In the genomic region with DNA sequence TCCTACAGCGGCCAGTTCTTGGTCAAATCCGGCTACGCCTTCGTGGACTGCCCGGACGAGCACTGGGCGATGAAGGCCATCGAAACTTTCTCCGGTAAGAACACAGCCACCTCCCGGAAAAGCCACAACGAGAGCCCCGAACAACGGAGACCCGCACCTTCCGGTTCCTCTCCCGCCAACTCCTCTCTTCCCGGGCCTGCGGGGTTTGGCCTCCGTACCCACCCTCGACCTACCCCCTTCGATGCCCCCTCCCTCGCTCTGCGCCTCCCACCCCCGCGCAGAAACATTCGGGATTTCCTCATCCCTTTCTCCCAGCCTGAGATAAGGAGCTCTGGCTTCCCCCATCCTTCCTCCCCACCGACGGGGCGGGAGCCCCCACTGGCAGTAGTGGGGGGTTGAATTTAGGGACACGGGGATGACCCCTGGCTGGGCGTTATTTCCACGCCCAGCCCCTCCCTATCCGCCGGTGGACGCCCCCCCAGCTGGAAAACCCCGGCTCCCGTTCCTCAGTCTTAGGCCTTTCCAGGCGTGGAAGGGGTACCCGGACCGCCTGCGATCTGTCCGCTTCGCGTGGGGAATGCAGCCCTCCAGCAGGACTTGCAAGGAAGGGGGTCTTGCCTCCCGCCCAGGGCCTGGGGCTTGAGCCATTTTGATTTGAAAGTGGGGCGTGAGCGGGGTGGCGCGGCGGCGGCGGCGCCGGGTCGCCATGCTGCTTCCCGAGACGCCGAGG, we compare ENCODE assay signal across 10 cellular contexts. TPM values are rescaled to one million over a fixed set of nuclear protein-coding genes. Genes with fewer than 3 reads are reported as not detected.
DNase-seq lines count a peak whose midpoint lies in the region; ATAC-seq and TF ChIP-seq lines count a peak whose summit lies in the region.
"Had no signal": no experiment of that assay in that cellular context is flagged by ENCODE, and none has a peak within 500 bp of the region (broad histone marks: within the 10 kb centered on the region; RNA-seq: fewer than 3 reads in every experiment).

No MANE protein-coding gene starts in this region.

- H3K9me3 Mint-ChIP-seq in activated naive CD8-positive, alpha-beta T cell treated with anti-CD3 and anti-CD28 coated beads for 36 hours = peaks cover 3% of the 10 kb centered on the region

- no peak for TF ChIP-seq POLR2A in lower leg skin (IDR thresholded peaks at IDR 0.05)

- DNase-seq in AG10803 (ENCODE audit: low read depth) (peak; percentile 34), HEK293T (ENCODE audit: extremely low spot score) (no peak), lower leg skin (ENCODE audit: low spot score in 2 of 2) (no peak), ecto neural progenitor cell (ENCODE audit: low spot score) (no peak), NK-92 (lab: John Stamatoyannopoulos, UW; ENCODE audit: unreplicated experiment) (no peak)
- no peak for DNase-seq in activated naive CD8-positive, alpha-beta T cell treated with anti-CD3 and anti-CD28 coated beads for 36 hours
- DNase-seq: upper lobe of right lung had no signal

- TF ChIP-seq CTCF in AG10803 (conservative IDR thresholded peaks at IDR 0.05; ENCODE audit: low read length) = no peak
- TF ChIP-seq CTCF in lower leg skin (IDR thresholded peaks at IDR 0.05) = no peak

- H3K36me3 Mint-ChIP-seq in activated naive CD8-positive, alpha-beta T cell treated with anti-CD3 and anti-CD28 coated beads for 36 hours = no peaks in the 10 kb centered on the region

- POLR2A ChIA-PET in HEK293T (lab: Yijun Ruan, JAX) = interaction anchor here (0.6 to 6.0 kb wide), 12 partner anchors 10 to 416 kb away, joined by 3 to 73 read pairs (median 16); partner anchors contain the start of genes ATP5MC1, GIP, PHB1 and SNF8

- H3K4me1 Mint-ChIP-seq in activated naive CD8-positive, alpha-beta T cell treated with anti-CD3 and anti-CD28 coated beads for 36 hours = peaks cover 15% of the 10 kb centered on the region

- intact Hi-C loops in lower leg skin (cut with DNase I; ENCODE audit: low total_unique reads) = no loop called here

- H3K4me3 ChIP-seq in AG10803 (ENCODE audit: low read length) = peak overlapping the region; percentile 79
- H3K4me3 ChIP-seq in lower leg skin (ENCODE audit: low read depth, poor library complexity, severe bottlenecking) = peak overlapping the region; percentile 11
- H3K4me3 ChIP-seq: upper lobe of right lung had no signal

- H3K27ac Mint-ChIP-seq in activated naive CD8-positive, alpha-beta T cell treated with anti-CD3 and anti-CD28 coated beads for 36 hours = no peak overlapping the region

- ATAC-seq in GM19324 (IDR thresholded peaks at IDR 0.05; ENCODE audit: low FRiP score, unreplicated experiment) (no peak), HG02623 (IDR thresholded peaks at IDR 0.05; ENCODE audit: unreplicated experiment) (no peak)

- CTCF ChIA-PET in HEK293T (lab: Yijun Ruan, JAX) = interaction anchor here (0.6 kb wide), 1 partner anchor 531 kb away, joined by 3 read pairs; no protein-coding TSS in a partner anchor

- peak overlapping the region; percentile 61 for H3K4me3 Mint-ChIP-seq in activated naive CD8-positive, alpha-beta T cell treated with anti-CD3 and anti-CD28 coated beads for 36 hours

- WGBS in lower leg skin, 2 donors = 3% methylated on average over 36 to 54 of the region's 58 CpGs

- H3K27me3 Mint-ChIP-seq in activated naive CD8-positive, alpha-beta T cell treated with anti-CD3 and anti-CD28 coated beads for 36 hours = peaks cover 98% of the 10 kb centered on the region

TF ChIP-seq in HEK293T, 16 proteins besides CTCF, POLR2A, EP300 and RAD21:
- TF ChIP-seq L3MBTL2 (conservative IDR thresholded peaks at IDR 0.05) (peak; percentile 31), ARNT (IDR thresholded peaks at IDR 0.05) (no peak), FOXM1 (IDR thresholded peaks at IDR 0.05; ENCODE audit: borderline replicate concordance) (0 out of 2 replicates have a peak, but pooled peaks have one; percentile 21), SP1 (IDR thresholded peaks at IDR 0.05) (no peak), LEF1 (IDR thresholded peaks at IDR 0.05; ENCODE audit: borderline replicate concordance) (no peak)

RNA-seq across cellular contexts. Expression of gene IGF2BP1, which starts 0.8 kb away (rescaled TPM):
- 1 to 10 TPM; 1.1 to 1.3 TPM for total RNA-seq in activated naive CD8-positive, alpha-beta T cell treated with anti-CD3 and anti-CD28 coated beads for 36 hours
- not detected for total RNA-seq in lower leg skin
- total RNA-seq: upper lobe of right lung had no signal

RNA-seq across cellular contexts. Expression of gene GIP, which starts 29.6 kb away (rescaled TPM):
- total RNA-seq in activated naive CD8-positive, alpha-beta T cell treated with anti-CD3 and anti-CD28 coated beads for 36 hours = not detected
- not detected for total RNA-seq in lower leg skin
- total RNA-seq: SK-MEL-5, upper lobe of right lung had no signal

RNA-seq across cellular contexts. Expression of gene SNF8, which starts 53.4 kb away (rescaled TPM):
- total RNA-seq in activated naive CD8-positive, alpha-beta T cell treated with anti-CD3 and anti-CD28 coated beads for 36 hours = 100 to 1,000 TPM; 127 to 134 TPM
- 10 to 100 TPM; 45.5 to 88.7 (median 80.3) TPM for total RNA-seq in lower leg skin
